Comparison of ENCODE assay signal across 1 cellular context in the genomic region with DNA sequence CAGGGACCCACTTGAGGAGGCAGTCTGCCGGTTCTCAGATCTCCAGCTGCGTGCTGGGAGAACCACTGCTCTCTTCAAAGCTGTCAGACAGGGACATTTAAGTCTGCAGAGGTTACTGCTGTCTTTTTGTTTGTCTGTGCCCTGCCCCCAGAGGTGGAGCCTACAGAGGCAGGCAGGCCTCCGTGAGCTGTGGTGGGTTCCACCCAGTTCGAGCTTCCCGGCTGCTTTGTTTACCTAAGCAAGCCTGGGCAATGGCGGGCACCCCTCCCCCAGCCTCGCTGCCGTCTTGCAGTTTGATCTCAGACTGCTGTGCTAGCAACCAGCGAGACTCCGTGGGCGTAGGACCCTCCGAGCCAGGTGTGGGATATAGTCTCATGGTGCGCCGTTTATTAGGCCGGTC. TPM values are rescaled to one million over a fixed set of nuclear protein-coding genes. Genes with fewer than 3 reads are reported as not detected.
"Had no signal": no experiment of that assay in that cellular context is flagged by ENCODE, and none has a peak within 500 bp of the region (broad histone marks: within the 10 kb centered on the region; RNA-seq: fewer than 3 reads in every experiment).

No MANE protein-coding gene starts in this region.

RNA-seq across cellular contexts. Expression of a gene that starts 5.4 kb away (rescaled TPM):
- total RNA-seq: M059J had no signal
